11 cellular contexts compared by ENCODE assay signal in genomic region chr2:67880291-67880761, GRCh38.
A peak's percentile ranks its signal among the peaks of the same experiment; 100 is the strongest.
DNase-seq lines count a peak whose midpoint lies in the region; ATAC-seq lines count a peak whose summit lies in the region.
"Had no signal": no experiment of that assay in that cellular context is flagged by ENCODE, and none has a peak within 500 bp of the region (broad histone marks: within the 10 kb centered on the region; RNA-seq: fewer than 3 reads in every experiment).

No MANE protein-coding gene starts in this region.

- no peaks in the 10 kb centered on the region for H3K36me3 ChIP-seq in trophoblast cell (ENCODE audit: control insufficient read depth in 1 of 2, insufficient read depth in 2 of 2, low read length in 2 of 2)
- H3K36me3 ChIP-seq: WERI-Rb-1 had no signal

- H3K27me3 ChIP-seq in trophoblast cell (ENCODE audit: insufficient read depth, low read length) = no peaks in the 10 kb centered on the region

- no peak overlapping the region for H3K14ac ChIP-seq in trophoblast cell (ENCODE audit: low read length)

- H3K79me2 ChIP-seq in trophoblast cell (ENCODE audit: control insufficient read depth, insufficient read depth, low read length, poor library complexity) = no peaks in the 10 kb centered on the region

- H3K27ac ChIP-seq in trophoblast cell (ENCODE audit: low read depth, low read length) = no peak overlapping the region
- H3K27ac ChIP-seq: WERI-Rb-1 had no signal

- in situ Hi-C loops in SK-MEL-5 (cut with HindIII; ENCODE audit: low pct_unique_long_range_greater_than_20kb, low sequenced_read_pairs) = no loop called here

- peak; percentile 52 for DNase-seq in ELR (ENCODE audit: low read depth)
- peak; percentile 100 for DNase-seq in SK-MEL-5 (ENCODE audit: low read depth, low spot score)
- peak; percentile 43 to 57 for DNase-seq in trophoblast cell
- DNase-seq in NK-92 treated with Interleukin-12 subunit alpha and Interleukin-12 subunit beta, amount 100 ng/mL, for 24 hours (lab: John Stamatoyannopoulos, UW) = no peak
- no peak for DNase-seq in activated CD4-positive, alpha-beta T cell treated with anti-CD3 and anti-CD28 coated beads, Interleukin-2, amount 50 U/mL, for 4 hours
- DNase-seq in NOMO-1 treated with DMSO at 0.1 percent for 48 hours (lab: John Stamatoyannopoulos, UW; ENCODE audit: unreplicated experiment) = no peak
- no peak for DNase-seq in stimulated activated CD4-positive, alpha-beta T cell treated with anti-CD3 and anti-CD28 coated beads, Interleukin-4, amount 100 ng/mL, for 1 hour
- DNase-seq: activated T-cell treated with anti-CD3 and anti-CD28 coated beads, Interleukin-2, amount 50 U/mL, for 24 hours; GOT3; WERI-Rb-1 had no signal

- peaks cover 0 to 3% of the 10 kb centered on the region in 2 experiments for H3K4me1 ChIP-seq in trophoblast cell (ENCODE audit: control insufficient read depth in 1 of 2, insufficient read depth in 2 of 2, low read length in 2 of 2)

- H2BK12ac ChIP-seq in trophoblast cell (ENCODE audit: low read length) = no peak overlapping the region

- H3K4me3 ChIP-seq in trophoblast cell (ENCODE audit: low read depth, low read length) = no peak overlapping the region

- H4K12ac ChIP-seq in trophoblast cell (ENCODE audit: low read depth, low read length) = no peak overlapping the region

- no peak overlapping the region for H3K18ac ChIP-seq in trophoblast cell (ENCODE audit: low read length)

- H2BK5ac ChIP-seq in trophoblast cell (ENCODE audit: low read depth, low read length, poor library complexity) = no peak overlapping the region

- H3K4ac ChIP-seq in trophoblast cell (ENCODE audit: low read depth, low read length) = no peak overlapping the region

- H2AK5ac ChIP-seq in trophoblast cell (ENCODE audit: low read length) = no peak overlapping the region

- no peak overlapping the region for H3K23ac ChIP-seq in trophoblast cell (ENCODE audit: low read length)

- H3K4me2 ChIP-seq in trophoblast cell (ENCODE audit: low read length) = no peak overlapping the region

- no peak overlapping the region for H3K9ac ChIP-seq in trophoblast cell (ENCODE audit: low read length)

- no peak overlapping the region for H4K91ac ChIP-seq in trophoblast cell (ENCODE audit: low read depth, low read length)

- no peak overlapping the region for H2BK120ac ChIP-seq in trophoblast cell (ENCODE audit: insufficient read depth, low read length, poor library complexity)

- no peaks in the 10 kb centered on the region for H3K79me1 ChIP-seq in trophoblast cell (ENCODE audit: low read length)

- H2AFZ ChIP-seq in trophoblast cell (ENCODE audit: insufficient read depth, low read length, poor library complexity) = no peak overlapping the region

- no CpG with 5 or more reads among the region's 10 CpGs for WGBS in trophoblast cell (ENCODE audit: extremely low coverage, insufficient coverage, insufficient read length)

- H3K9me3 ChIP-seq in trophoblast cell (ENCODE audit: insufficient read depth, low read depth, low read length) = no peaks in the 10 kb centered on the region

- ATAC-seq in esophagus mucosa = peak; percentile 29

- no peak overlapping the region for H4K8ac ChIP-seq in trophoblast cell (ENCODE audit: low read depth, low read length)

Comparison
In these comparisons a context has a peak if more than half of its experiments do, and no peak if none do; other contexts are left out.
1. DNase-seq: peak in ELR (single experiment), SK-MEL-5 (single experiment) and trophoblast cell (2 of 2); none in NK-92 treated with Interleukin-12 subunit alpha and Interleukin-12 subunit beta, amount 100 ng/mL, for 24 hours (single experiment), activated CD4-positive, alpha-beta T cell treated with anti-CD3 and anti-CD28 coated beads, Interleukin-2, amount 50 U/mL, for 4 hours (0 of 2), NOMO-1 treated with DMSO at 0.1 percent for 48 hours (single experiment) and stimulated activated CD4-positive, alpha-beta T cell treated with anti-CD3 and anti-CD28 coated beads, Interleukin-4, amount 100 ng/mL, for 1 hour (single experiment).